In the genomic region with DNA sequence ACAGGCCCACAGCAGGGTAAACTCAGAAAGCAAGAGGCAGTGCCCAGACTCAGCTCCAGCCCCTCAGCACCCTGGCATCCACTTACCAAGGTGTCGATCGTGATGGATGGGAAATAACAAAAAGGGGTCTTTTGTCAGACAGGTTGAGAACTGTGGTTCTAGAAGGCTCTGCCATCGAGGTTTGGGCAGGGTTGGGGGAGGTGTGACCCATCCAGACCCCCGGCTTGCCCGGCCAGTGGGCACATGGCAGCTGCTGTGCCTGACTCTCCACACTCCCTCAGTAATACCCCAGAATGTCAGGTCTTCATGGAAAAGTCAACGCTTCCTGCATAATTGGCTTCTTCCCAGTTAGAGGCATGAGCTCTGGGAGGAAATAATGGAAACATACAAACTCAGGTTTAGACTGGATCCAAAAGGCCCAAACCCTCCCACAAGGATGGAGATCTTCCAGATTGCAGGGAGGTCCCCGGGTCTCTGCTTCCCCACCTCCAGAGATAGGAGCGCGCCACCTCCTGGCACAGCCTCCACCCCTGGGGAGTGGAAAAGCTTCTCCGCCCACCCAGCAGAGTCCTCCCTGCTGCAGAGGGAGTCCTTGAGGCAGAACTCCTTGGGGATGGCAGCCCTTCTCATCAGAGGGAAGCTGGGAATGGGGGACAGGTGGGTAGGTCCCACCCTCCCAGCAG, we compare ENCODE assay signal across 26 cellular contexts.
"Had no signal": no experiment of that assay in that cellular context is flagged by ENCODE, and none has a peak within 500 bp of the region (broad histone marks: within the 10 kb centered on the region; RNA-seq: fewer than 3 reads in every experiment).

No MANE protein-coding gene starts in this region.

- H3K27ac Mint-ChIP-seq: activated CD4-positive, alpha-beta T cell treated with anti-CD3 and anti-CD28 coated beads for 36 hours; activated CD8-positive, alpha-beta memory T cell treated with anti-CD3 and anti-CD28 coated beads, Interleukin-2, amount 10 ng/mL, durations not matched to agents 7 days and 5 days; activated CD8-positive, alpha-beta T cell treated with anti-CD3 and anti-CD28 coated beads, Interleukin-2, amount 10 ng/mL, durations not matched to agents 7 days and 5 days; activated naive CD4-positive, alpha-beta T cell treated with anti-CD3 and anti-CD28 coated beads, Interleukin-2, amount 50 U/mL, for 24 hours; activated naive CD8-positive, alpha-beta T cell treated with anti-CD3 and anti-CD28 coated beads, Interleukin-2, amount 50 U/mL, for 24 hours; activated T-helper 2 cell treated with anti-CD3 and anti-CD28 coated beads, Interferon-gamma antibody, Interleukin-2, Interleukin-4, amounts not matched to agents 10 μg/mL and 5 μg/mL and 100 μg/mL, durations not matched to agents 14 hours and 24 hours and 36 hours; dendritic cell treated with granulocyte-macrophage colony-stimulating factor and Interleukin-4, amounts not matched to agents 40 ng/mL and 50 ng/mL, for 4 days; endodermal cell; natural killer cell treated with Interleukin-12 subunit alpha and Interleukin-12 subunit beta and Interleukin-15 and Interleukin-18, amount 100 ng/mL, for 72 hours; stimulated activated effector memory CD8-positive, alpha-beta T cell treated with anti-CD3 and anti-CD28 coated beads, Interleukin-12 subunit alpha, Interleukin-12 subunit beta, amount 100 ng/mL, for 72 hours; stimulated activated naive CD8-positive, alpha-beta T cell treated with anti-CD3 and anti-CD28 coated beads, Interleukin-15, Interleukin-2, amounts not matched to agents 100 ng/mL and 50 ng/mL, for 24 hours; T-helper 2 cell treated with Interferon-gamma antibody and Interleukin-4, amounts not matched to agents 5 μg/mL and 100 μg/mL, for 36 hours; type B pancreatic cell had no signal

- DNase-seq: activated CD4-positive, alpha-beta T cell treated with anti-CD3 and anti-CD28 coated beads for 36 hours; activated CD4-positive, CD25-positive, alpha-beta regulatory T cell; activated CD8-positive, alpha-beta memory T cell treated with anti-CD3 and anti-CD28 coated beads, Interleukin-2, amount 10 ng/mL, durations not matched to agents 7 days and 5 days; activated CD8-positive, alpha-beta T cell treated with anti-CD3 and anti-CD28 coated beads, Interleukin-2, amount 10 ng/mL, durations not matched to agents 7 days and 5 days; activated naive CD8-positive, alpha-beta T cell treated with anti-CD3 and anti-CD28 coated beads, Interleukin-2, amount 50 U/mL, for 24 hours; activated T-cell treated with anti-CD3 and anti-CD28 coated beads, Interleukin-2, amount 50 U/mL, for 48 hours; endodermal cell; foreskin fibroblast; kidney glomerular epithelial cell; mucosa of descending colon; stimulated activated CD4-positive, alpha-beta T cell treated with anti-CD3 and anti-CD28 coated beads, Interleukin-4, amount 100 ng/mL, for 1 hour; uterus had no signal

- H3K27ac ChIP-seq: breast epithelium, left lung, right lobe of liver, uterus had no signal

- H3K9me3 Mint-ChIP-seq: activated naive CD4-positive, alpha-beta T cell treated with anti-CD3 and anti-CD28 coated beads, Interleukin-2, amount 50 U/mL, for 24 hours; activated naive CD8-positive, alpha-beta T cell treated with anti-CD3 and anti-CD28 coated beads, Interleukin-2, amount 50 U/mL, for 24 hours; activated T-helper 2 cell treated with anti-CD3 and anti-CD28 coated beads, Interferon-gamma antibody, Interleukin-2, Interleukin-4, amounts not matched to agents 10 μg/mL and 5 μg/mL and 100 μg/mL, durations not matched to agents 14 hours and 24 hours and 36 hours; central memory CD8-positive, alpha-beta T cell; dendritic cell treated with granulocyte-macrophage colony-stimulating factor and Interleukin-4, amounts not matched to agents 40 ng/mL and 50 ng/mL, for 4 days; endodermal cell; natural killer cell treated with Interleukin-12 subunit alpha and Interleukin-12 subunit beta and Interleukin-15 and Interleukin-18, amount 100 ng/mL, for 72 hours; stimulated activated effector memory CD8-positive, alpha-beta T cell treated with anti-CD3 and anti-CD28 coated beads, Interleukin-12 subunit alpha, Interleukin-12 subunit beta, amount 100 ng/mL, for 72 hours; stimulated activated naive CD8-positive, alpha-beta T cell treated with anti-CD3 and anti-CD28 coated beads, Interleukin-15, Interleukin-2, amounts not matched to agents 100 ng/mL and 50 ng/mL, for 24 hours; T-helper 2 cell treated with Interferon-gamma antibody and Interleukin-4, amounts not matched to agents 5 μg/mL and 100 μg/mL, for 36 hours; type B pancreatic cell had no signal

- H3K36me3 Mint-ChIP-seq: activated CD8-positive, alpha-beta memory T cell treated with anti-CD3 and anti-CD28 coated beads, Interleukin-2, amount 10 ng/mL, durations not matched to agents 7 days and 5 days; activated naive CD4-positive, alpha-beta T cell treated with anti-CD3 and anti-CD28 coated beads, Interleukin-2, amount 50 U/mL, for 24 hours; natural killer cell treated with Interleukin-12 subunit alpha and Interleukin-12 subunit beta and Interleukin-15 and Interleukin-18, amount 100 ng/mL, for 72 hours; stimulated activated effector memory CD8-positive, alpha-beta T cell treated with anti-CD3 and anti-CD28 coated beads, Interleukin-12 subunit alpha, Interleukin-12 subunit beta, amount 100 ng/mL, for 72 hours; type B pancreatic cell had no signal

- H3K9me3 ChIP-seq: breast epithelium, heart right ventricle, left lung, mucosa of descending colon, right lobe of liver, uterus had no signal

- H3K27me3 Mint-ChIP-seq: activated CD4-positive, alpha-beta T cell treated with anti-CD3 and anti-CD28 coated beads for 36 hours; activated CD8-positive, alpha-beta memory T cell treated with anti-CD3 and anti-CD28 coated beads, Interleukin-2, amount 10 ng/mL, durations not matched to agents 7 days and 5 days; activated naive CD4-positive, alpha-beta T cell treated with anti-CD3 and anti-CD28 coated beads, Interleukin-2, amount 50 U/mL, for 24 hours; activated naive CD8-positive, alpha-beta T cell treated with anti-CD3 and anti-CD28 coated beads, Interleukin-2, amount 50 U/mL, for 24 hours; stimulated activated naive CD8-positive, alpha-beta T cell treated with anti-CD3 and anti-CD28 coated beads, Interleukin-15, Interleukin-2, amounts not matched to agents 100 ng/mL and 50 ng/mL, for 24 hours; type B pancreatic cell had no signal

- H3K4me3 ChIP-seq: breast epithelium, heart right ventricle, left lung, mucosa of descending colon, right lobe of liver, uterus had no signal

- H3K36me3 ChIP-seq: breast epithelium, heart right ventricle, left lung, right lobe of liver, uterus had no signal

- H3K4me1 ChIP-seq: breast epithelium, left lung, uterus had no signal

- H3K4me1 Mint-ChIP-seq: activated CD4-positive, alpha-beta T cell treated with anti-CD3 and anti-CD28 coated beads for 36 hours; activated naive CD4-positive, alpha-beta T cell treated with anti-CD3 and anti-CD28 coated beads, Interleukin-2, amount 50 U/mL, for 24 hours; activated naive CD8-positive, alpha-beta T cell treated with anti-CD3 and anti-CD28 coated beads, Interleukin-2, amount 50 U/mL, for 24 hours; central memory CD8-positive, alpha-beta T cell; endodermal cell had no signal

- H3K4me3 Mint-ChIP-seq: activated CD4-positive, alpha-beta T cell treated with anti-CD3 and anti-CD28 coated beads for 36 hours; activated CD8-positive, alpha-beta memory T cell treated with anti-CD3 and anti-CD28 coated beads, Interleukin-2, amount 10 ng/mL, durations not matched to agents 7 days and 5 days; activated CD8-positive, alpha-beta T cell treated with anti-CD3 and anti-CD28 coated beads, Interleukin-2, amount 10 ng/mL, durations not matched to agents 7 days and 5 days; activated naive CD4-positive, alpha-beta T cell treated with anti-CD3 and anti-CD28 coated beads, Interleukin-2, amount 50 U/mL, for 24 hours; activated naive CD8-positive, alpha-beta T cell treated with anti-CD3 and anti-CD28 coated beads, Interleukin-2, amount 50 U/mL, for 24 hours; central memory CD8-positive, alpha-beta T cell; dendritic cell treated with granulocyte-macrophage colony-stimulating factor and Interleukin-4, amounts not matched to agents 40 ng/mL and 50 ng/mL, for 4 days; endodermal cell; natural killer cell treated with Interleukin-12 subunit alpha and Interleukin-12 subunit beta and Interleukin-15 and Interleukin-18, amount 100 ng/mL, for 72 hours; stimulated activated effector memory CD8-positive, alpha-beta T cell treated with anti-CD3 and anti-CD28 coated beads, Interleukin-12 subunit alpha, Interleukin-12 subunit beta, amount 100 ng/mL, for 72 hours; stimulated activated naive CD8-positive, alpha-beta T cell treated with anti-CD3 and anti-CD28 coated beads, Interleukin-15, Interleukin-2, amounts not matched to agents 100 ng/mL and 50 ng/mL, for 24 hours; T-helper 2 cell treated with Interferon-gamma antibody and Interleukin-4, amounts not matched to agents 5 μg/mL and 100 μg/mL, for 36 hours; type B pancreatic cell had no signal

- ATAC-seq: activated CD4-positive, alpha-beta T cell treated with anti-CD3 and anti-CD28 coated beads for 36 hours; activated CD8-positive, alpha-beta memory T cell treated with anti-CD3 and anti-CD28 coated beads, Interleukin-2, amount 10 ng/mL, durations not matched to agents 7 days and 5 days; activated CD8-positive, alpha-beta T cell treated with anti-CD3 and anti-CD28 coated beads, Interleukin-2, amount 10 ng/mL, durations not matched to agents 7 days and 5 days; activated naive CD8-positive, alpha-beta T cell treated with anti-CD3 and anti-CD28 coated beads, Interleukin-2, amount 50 U/mL, for 24 hours; esophagus mucosa; left lung; mucosa of descending colon; natural killer cell treated with Interleukin-12 subunit alpha and Interleukin-12 subunit beta and Interleukin-15 and Interleukin-18, amount 100 ng/mL, for 72 hours; stimulated activated effector memory CD8-positive, alpha-beta T cell treated with anti-CD3 and anti-CD28 coated beads, Interleukin-12 subunit alpha, Interleukin-12 subunit beta, amount 100 ng/mL, for 72 hours had no signal

- H3K27me3 ChIP-seq: breast epithelium, heart right ventricle, right lobe of liver, uterus had no signal
